ENCODE assay signal across 8 cellular contexts in the genomic region with DNA sequence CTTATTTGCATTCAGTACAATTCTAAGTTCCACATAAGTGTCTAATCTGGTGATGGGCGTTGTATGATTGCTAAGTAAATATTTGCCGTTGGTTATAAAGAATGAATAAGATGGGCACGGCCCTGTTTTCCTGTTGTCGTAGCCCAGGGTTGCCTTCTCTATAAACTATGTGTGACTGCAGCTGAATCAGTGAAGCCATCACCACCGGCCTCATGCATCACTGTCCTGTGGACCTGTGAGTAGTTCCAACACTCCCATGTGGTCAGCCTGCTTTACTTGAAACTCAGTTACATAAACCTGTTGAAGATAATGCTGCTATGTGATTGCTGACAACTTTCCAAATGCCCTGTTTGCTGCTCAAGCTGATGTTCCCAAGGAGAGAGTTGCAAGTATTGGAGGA. TPM values are rescaled to one million over a fixed set of nuclear protein-coding genes. Genes with fewer than 3 reads are reported as not detected.
DNase-seq lines count a peak whose midpoint lies in the region; ATAC-seq and TF ChIP-seq lines count a peak whose summit lies in the region.

No MANE protein-coding gene starts in this region.

- in situ Hi-C loops in mammary epithelial cell (cut with MboI; ENCODE audit: low sequenced_read_pairs in 2 of 2) = no loop called here

- CTCF ChIA-PET in Caco-2 (lab: Charles Lee) = no interaction called here
- CTCF ChIA-PET in mammary epithelial cell (lab: Charles Lee; ENCODE audit: low non-redundant PET) = no interaction called here
- CTCF ChIA-PET in naive thymus-derived CD4-positive, alpha-beta T cell (lab: Charles Lee) = no interaction called here

- H4K20me1 ChIP-seq in mammary epithelial cell (ENCODE audit: insufficient read depth, low read length) = no peaks in the 10 kb centered on the region

- H3K36me3 ChIP-seq in Caco-2 (ENCODE audit: control insufficient read depth, insufficient read depth, low read length) (no peaks in the 10 kb centered on the region), mammary epithelial cell (ENCODE audit: insufficient read depth, low read length) (no peaks in the 10 kb centered on the region)
- H3K36me3 ChIP-seq in naive thymus-derived CD4-positive, alpha-beta T cell (ENCODE audit: control insufficient read depth in 2 of 3, insufficient read depth in 3 of 3, low read length in 3 of 3) = no peaks in the 10 kb centered on the region

- POLR2A ChIA-PET in Caco-2 (lab: Charles Lee) = interaction anchor here (1.7 to 3.5 kb wide), 2 partner anchors 22 to 45 kb away, joined by 7 to 49 read pairs; a partner anchor contains a TSS
- POLR2A ChIA-PET in naive thymus-derived CD4-positive, alpha-beta T cell (lab: Charles Lee) = interaction anchor here (0.8 to 17.5 kb wide), 9 partner anchors 9 to 163 kb away, joined by 3 to 401 read pairs (median 5); a partner anchor contains a TSS

- H3K9me3 Mint-ChIP-seq in Caco-2 (ENCODE audit: unreplicated experiment) = no peaks in the 10 kb centered on the region
- no peaks in the 10 kb centered on the region for H3K9me3 Mint-ChIP-seq in naive thymus-derived CD4-positive, alpha-beta T cell

- H3K79me2 ChIP-seq in mammary epithelial cell (ENCODE audit: insufficient read depth, low read length) = peaks cover 7% of the 10 kb centered on the region

- peaks cover 41% of the 10 kb centered on the region for H3K4me1 Mint-ChIP-seq in Caco-2 (ENCODE audit: low read depth, unreplicated experiment)
- H3K4me1 Mint-ChIP-seq in naive thymus-derived CD4-positive, alpha-beta T cell = peaks cover 50 to 84% (median 79%) of the 10 kb centered on the region in 7 donors

- H3K4me2 ChIP-seq in mammary epithelial cell (ENCODE audit: insufficient read depth, low read depth, low read length) = peak overlapping the region; percentile 31

- H3K9ac ChIP-seq in mammary epithelial cell (ENCODE audit: insufficient read depth, low read length) = peak overlapping the region; percentile 82

- TF ChIP-seq CTCF in Caco-2 (IDR thresholded peaks at IDR 0.05; ENCODE audit: insufficient read depth in 1 of 2, low read depth in 1 of 2, low read length in 1 of 2, severe bottlenecking in 1 of 2, unreplicated experiment in 1 of 2) (no peak), mammary epithelial cell (conservative IDR thresholded peaks at IDR 0.05 in 1 of 2, IDR thresholded peaks at IDR 0.05 in 1 of 2; ENCODE audit: extremely low read depth in 1 of 2, insufficient read depth in 1 of 2, low read depth in 1 of 2, low read length in 2 of 2) (no peak)

- no peaks in the 10 kb centered on the region for H3K27me3 Mint-ChIP-seq in Caco-2 (ENCODE audit: insufficient read depth, unreplicated experiment)
- no peaks in the 10 kb centered on the region for H3K27me3 Mint-ChIP-seq in naive thymus-derived CD4-positive, alpha-beta T cell

- H3K4me3 Mint-ChIP-seq in Caco-2 (ENCODE audit: unreplicated experiment) = peak overlapping the region; percentile 58
- peak overlapping the region; percentile 68 to 86 (median 72) for H3K4me3 Mint-ChIP-seq in naive thymus-derived CD4-positive, alpha-beta T cell

- BruUV-seq in Caco-2 (replicated peaks; lab: Mats Ljungman, UMichigan) (no TSS peak), mammary epithelial cell (replicated peaks; lab: Mats Ljungman, UMichigan) (no TSS peak)

- H3K27ac Mint-ChIP-seq in Caco-2 (ENCODE audit: unreplicated experiment) = peak overlapping the region; percentile 84
- H3K27ac Mint-ChIP-seq in naive thymus-derived CD4-positive, alpha-beta T cell = peak overlapping the region in 3 of 9 donors; percentile 97 to 99 (median 99)

- DNase-seq in Caco-2 = peak; percentile 64 to 76
- DNase-seq in NCI-H146 treated with DMSO at 0.1 percent for 48 hours (lab: John Stamatoyannopoulos, UW; ENCODE audit: unreplicated experiment) = peak; percentile 84
- DNase-seq in mammary epithelial cell = peak; percentile 95
- DNase-seq in naive thymus-derived CD4-positive, alpha-beta T cell = no peak
- no peak for DNase-seq in SK-N-DZ (ENCODE audit: low spot score)
- DNase-seq in epidermal melanocyte (ENCODE audit: insufficient read length, low spot score) = no peak
- DNase-seq in NCI-H446 (lab: John Stamatoyannopoulos, UW) = no peak

- peak overlapping the region; percentile 100 for H3K27ac ChIP-seq in mammary epithelial cell (ENCODE audit: insufficient read depth, low read depth, low read length)
- peak overlapping the region; percentile 82 for H3K27ac ChIP-seq in naive thymus-derived CD4-positive, alpha-beta T cell (ENCODE audit: low read depth, low read length)

- ATAC-seq in naive thymus-derived CD4-positive, alpha-beta T cell = no peak
- no peak for ATAC-seq in GM18909 (IDR thresholded peaks at IDR 0.05; ENCODE audit: poor library complexity, unreplicated experiment)

- WGBS in mammary epithelial cell (ENCODE audit: low coverage, missing lambda C conversion rate) = 26% methylated on average over 5 of the region's 5 CpGs

- no peak overlapping the region for H3K4me3 ChIP-seq in Caco-2 (ENCODE audit: low read depth, low read length)
- no peak overlapping the region for H3K4me3 ChIP-seq in mammary epithelial cell (replicated peaks in 1 of 3; ENCODE audit: insufficient read depth in 1 of 3, low read depth in 2 of 3, low read length in 3 of 3)
- peak overlapping the region; percentile 17 for H3K4me3 ChIP-seq in naive thymus-derived CD4-positive, alpha-beta T cell (ENCODE audit: low read length)

- dilution Hi-C loops in mammary epithelial cell (cut with HindIII; ENCODE audit: low sequenced_read_pairs) = loop anchor here (10.0 to 25.0 kb wide), 3 partner anchors 438 to 958 kb away; no protein-coding TSS in a partner anchor

- H3K36me3 Mint-ChIP-seq in Caco-2 (ENCODE audit: insufficient read depth, unreplicated experiment) = peaks cover 10% of the 10 kb centered on the region
- no peaks in the 10 kb centered on the region for H3K36me3 Mint-ChIP-seq in naive thymus-derived CD4-positive, alpha-beta T cell

- H3K9me3 ChIP-seq in Caco-2 (no peaks in the 10 kb centered on the region), mammary epithelial cell (replicated peaks; ENCODE audit: insufficient read depth, low read length) (no peaks in the 10 kb centered on the region)
- no peaks in the 10 kb centered on the region for H3K9me3 ChIP-seq in naive thymus-derived CD4-positive, alpha-beta T cell (ENCODE audit: control insufficient read depth in 2 of 3, low read length in 3 of 3)

- H3K27me3 ChIP-seq in Caco-2 (replicated peaks; ENCODE audit: control insufficient read depth, insufficient read depth, low read length) = no peaks in the 10 kb centered on the region
- H3K27me3 ChIP-seq in mammary epithelial cell (ENCODE audit: insufficient read depth, low read length) = no peaks in the 10 kb centered on the region
- no peaks in the 10 kb centered on the region for H3K27me3 ChIP-seq in naive thymus-derived CD4-positive, alpha-beta T cell (ENCODE audit: control insufficient read depth in 2 of 2, insufficient read depth in 2 of 2, low read length in 2 of 2)

- intact Hi-C loops in Caco-2 (cut with micrococcal nuclease; ENCODE audit: unreplicated experiment) = loop anchor here (1.0 kb wide), 3 partner anchors 19 to 46 kb away; a partner anchor contains a TSS
- intact Hi-C loops in mammary epithelial cell (cut with micrococcal nuclease) = no loop called here
- intact Hi-C loops in naive thymus-derived CD4-positive, alpha-beta T cell (cut with micrococcal nuclease) = no loop called here

- peaks cover 86% of the 10 kb centered on the region for H3K4me1 ChIP-seq in Caco-2
- H3K4me1 ChIP-seq in mammary epithelial cell (ENCODE audit: insufficient read depth, low read length) = peaks cover 56% of the 10 kb centered on the region
- peaks cover 75 to 89% of the 10 kb centered on the region in 2 donors for H3K4me1 ChIP-seq in naive thymus-derived CD4-positive, alpha-beta T cell (ENCODE audit: control insufficient read depth in 2 of 2, insufficient read depth in 2 of 2, low read length in 2 of 2)

- no peak overlapping the region for H2AFZ ChIP-seq in mammary epithelial cell (ENCODE audit: low read depth, low read length)

RNA-seq across cellular contexts. Expression of a gene that starts 21.6 kb away (rescaled TPM):
- total RNA-seq in Caco-2 (2022) (78.5 and 84.5 TPM in 2 replicates), mammary epithelial cell (100 to 1,000 TPM in 1 of 2 donors, 10 to 100 TPM in 1; 95.4 to 268 TPM)
- polyA plus RNA-seq in mammary epithelial cell = 125 TPM
- polyA minus RNA-seq in mammary epithelial cell = 330 TPM
- 1,000 to 10,000 TPM in 1 of 5 experiments, 100 to 1,000 TPM in 4; 142 to 1,870 (median 168) TPM for total RNA-seq in naive thymus-derived CD4-positive, alpha-beta T cell
- polyA plus RNA-seq in naive thymus-derived CD4-positive, alpha-beta T cell = 100 to 1,000 TPM; 153 to 190 TPM
- 2.4 and 2.5 TPM in 2 replicates for polyA plus RNA-seq in SK-N-DZ (2014; cell fraction: cytosol; rRNA removed)
- 6.6 and 14.0 TPM in 2 replicates for polyA plus RNA-seq in SK-N-DZ (2014; cell fraction: nucleus; rRNA removed)

Comparison
In these comparisons a context has a peak if more than half of its experiments do, and no peak if none do; other contexts are left out.
1. DNase-seq: peak in Caco-2 (2 of 2), NCI-H146 treated with DMSO at 0.1 percent for 48 hours (single experiment) and mammary epithelial cell (single experiment); none in naive thymus-derived CD4-positive, alpha-beta T cell (0 of 9), SK-N-DZ (single experiment), epidermal melanocyte (single experiment) and NCI-H446 (0 of 2).